21 cellular contexts compared by ENCODE assay signal in the genomic region with DNA sequence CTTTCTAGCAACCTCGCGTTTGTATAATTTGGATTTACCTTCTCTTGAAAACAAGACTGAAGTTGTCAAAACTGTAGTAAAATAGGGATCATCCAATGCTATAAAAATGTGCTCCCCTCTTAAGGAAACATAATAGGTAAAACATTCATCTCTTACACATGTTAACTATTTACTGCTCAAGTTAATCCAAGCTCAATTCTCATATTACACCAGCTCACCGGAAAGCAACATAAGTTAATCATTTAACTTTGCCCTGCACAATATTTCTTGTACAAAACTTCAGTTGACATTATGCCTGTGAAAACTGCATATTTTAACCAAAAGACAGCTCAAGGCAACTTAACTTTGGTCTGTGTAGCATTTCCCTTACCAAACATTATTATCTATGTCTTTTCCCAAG.
DNase-seq lines count a peak whose midpoint lies in the region; ATAC-seq and TF ChIP-seq lines count a peak whose summit lies in the region.
"Had no signal": no experiment of that assay in that cellular context is flagged by ENCODE, and none has a peak within 500 bp of the region (broad histone marks: within the 10 kb centered on the region; RNA-seq: fewer than 3 reads in every experiment).

No MANE protein-coding gene starts in this region.

- no peak for ATAC-seq in GM18867 (IDR thresholded peaks at IDR 0.05; ENCODE audit: unreplicated experiment)
- ATAC-seq: Right ventricle myocardium inferior had no signal

- H3K4me1 Mint-ChIP-seq in Calu3 (ENCODE audit: low read depth, unreplicated experiment) (peaks cover 36% of the 10 kb centered on the region), progenitor cell of endocrine pancreas (ENCODE audit: low read depth) (peaks cover 6% of the 10 kb centered on the region)
- H3K4me1 Mint-ChIP-seq: B cell; CD4-positive, alpha-beta memory T cell had no signal

- H3K36me3 Mint-ChIP-seq in Calu3 (ENCODE audit: insufficient read depth, unreplicated experiment) (no peaks in the 10 kb centered on the region), progenitor cell of endocrine pancreas (ENCODE audit: insufficient read depth) (no peaks in the 10 kb centered on the region)
- H3K36me3 Mint-ChIP-seq: CD4-positive, alpha-beta memory T cell had no signal

- BruUV-seq in Calu3 (replicated peaks; lab: Mats Ljungman, UMichigan), result no TSS peak

- H3K4me1 ChIP-seq in ACC112 (ENCODE audit: control insufficient read depth, insufficient read depth, low read length, unreplicated experiment), result no peaks in the 10 kb centered on the region
- H3K4me1 ChIP-seq: Peyer's patch had no signal

- H3K36me3 ChIP-seq in ACC112 (ENCODE audit: insufficient read depth, low read length), result no peaks in the 10 kb centered on the region
- H3K36me3 ChIP-seq: MG63, Peyer's patch had no signal

- intact Hi-C loops in Calu3 (cut with micrococcal nuclease; ENCODE audit: unreplicated experiment), result loop anchor here (5.0 kb wide), 2 partner anchors 114 to 341 kb away; no protein-coding TSS in a partner anchor

- TF ChIP-seq CTCF in Calu3 (IDR thresholded peaks at IDR 0.05; ENCODE audit: unreplicated experiment) (no peak), epithelial cell of proximal tubule (conservative IDR thresholded peaks at IDR 0.05; ENCODE audit: low read depth, low read length) (no peak), progenitor cell of endocrine pancreas (IDR thresholded peaks at IDR 0.05; ENCODE audit: unreplicated experiment) (no peak)

- H3K4me3 ChIP-seq in ACC112 (ENCODE audit: low read depth, low read length) (no peak overlapping the region), epithelial cell of proximal tubule (ENCODE audit: low read depth, low read length) (peak overlapping the region; percentile 12)
- H3K4me3 ChIP-seq: GM23248, MG63, Peyer's patch had no signal

- DNase-seq in Calu3 (no peak), epithelial cell of proximal tubule (ENCODE audit: low read depth) (peak; percentile 56), kidney tubule cell (ENCODE audit: low spot score) (peak; percentile 73), C1 segment of cervical spinal cord (lab: John Stamatoyannopoulos, UW) (no peak), progenitor cell of endocrine pancreas (ENCODE audit: low spot score, unreplicated experiment) (no peak), DMS153 treated with DMSO at 0.1 percent for 48 hours (lab: John Stamatoyannopoulos, UW; ENCODE audit: unreplicated experiment) (no peak)
- DNase-seq: CD4-positive, alpha-beta memory T cell; GDM1; GM23248; HCEC 1CT; Kasumi-1; MG63; NCI-H1048; NCI-H1436; NCI-H1930; NCI-H526 treated with DMSO at 0.1 percent for 48 hours; Peyer's patch had no signal

- H3K9me3 Mint-ChIP-seq in Calu3 (ENCODE audit: low read depth, unreplicated experiment) (no peaks in the 10 kb centered on the region), progenitor cell of endocrine pancreas (ENCODE audit: low read depth) (no peaks in the 10 kb centered on the region)

- peak overlapping the region; percentile 47 for H3K4me3 Mint-ChIP-seq in Calu3 (ENCODE audit: low read depth, unreplicated experiment)
- H3K4me3 Mint-ChIP-seq in progenitor cell of endocrine pancreas (ENCODE audit: low read depth), result no peak overlapping the region
- H3K4me3 Mint-ChIP-seq: B cell; CD4-positive, alpha-beta memory T cell had no signal

- peak overlapping the region; percentile 62 for H2AFZ ChIP-seq in ACC112 (ENCODE audit: low read length, unreplicated experiment)
- H2AFZ ChIP-seq: GM23248 had no signal

- H3K27ac Mint-ChIP-seq in Calu3 (ENCODE audit: unreplicated experiment), result peak overlapping the region; percentile 59
- H3K27ac Mint-ChIP-seq in progenitor cell of endocrine pancreas, result no peak overlapping the region
- H3K27ac Mint-ChIP-seq: B cell; CD4-positive, alpha-beta memory T cell had no signal

- CTCF ChIA-PET in Calu3 (lab: Charles Lee), result interaction anchor here (0.7 to 1.1 kb wide), 2 partner anchors 8 to 32 kb away, joined by 3 to 4 read pairs; no protein-coding TSS in a partner anchor

- H3K79me2 ChIP-seq in ACC112 (ENCODE audit: control insufficient read depth, insufficient read depth, low read length, unreplicated experiment), result no peaks in the 10 kb centered on the region

- no peaks in the 10 kb centered on the region for H3K27me3 ChIP-seq in ACC112 (ENCODE audit: insufficient read depth, low read length)
- H3K27me3 ChIP-seq: MG63, Peyer's patch had no signal

- no peak overlapping the region for H3K27ac ChIP-seq in ACC112 (ENCODE audit: low read depth, low read length)
- H3K27ac ChIP-seq: GM23248, Peyer's patch had no signal

- H3K27me3 Mint-ChIP-seq in Calu3 (ENCODE audit: unreplicated experiment) (no peaks in the 10 kb centered on the region), progenitor cell of endocrine pancreas (no peaks in the 10 kb centered on the region)
- H3K27me3 Mint-ChIP-seq: B cell; CD4-positive, alpha-beta memory T cell had no signal

Comparison
In these comparisons a context has a peak if more than half of its experiments do, and no peak if none do; other contexts are left out.
1. DNase-seq: peak in epithelial cell of proximal tubule (single experiment) and kidney tubule cell (single experiment); none in Calu3 (single experiment), C1 segment of cervical spinal cord (0 of 14), progenitor cell of endocrine pancreas (single experiment) and DMS153 treated with DMSO at 0.1 percent for 48 hours (single experiment).